Comparison of ENCODE assay signal across 16 cellular contexts in genomic region chr9:37937403-37937802, GRCh38. TPM values are rescaled to one million over a fixed set of nuclear protein-coding genes. Genes with fewer than 3 reads are reported as not detected.
A peak's percentile ranks its signal among the peaks of the same experiment; 100 is the strongest.
DNase-seq lines count a peak whose midpoint lies in the region; ATAC-seq and TF ChIP-seq lines count a peak whose summit lies in the region.
"Had no signal": no experiment of that assay in that cellular context is flagged by ENCODE, and none has a peak within 500 bp of the region (broad histone marks: within the 10 kb centered on the region; RNA-seq: fewer than 3 reads in every experiment).

No MANE protein-coding gene starts in this region.

- H3K36me3 Mint-ChIP-seq in glutamatergic neuron (ENCODE audit: unreplicated experiment), result no peaks in the 10 kb centered on the region
- no peaks in the 10 kb centered on the region for H3K36me3 Mint-ChIP-seq in stimulated activated naive B cell treated with anti-CD40 and anti-IgM and Interleukin-4, amounts not matched to agents 10 μg/mL and 1 μg/mL and 100 μg/mL, for 72 hours
- H3K36me3 Mint-ChIP-seq: activated CD4-positive, alpha-beta memory T cell treated with anti-CD3 and anti-CD28 coated beads for 36 hours; activated naive CD4-positive, alpha-beta T cell treated with anti-CD3 and anti-CD28 coated beads, Interleukin-2, amount 50 U/mL, for 72 hours had no signal

- H2BK120ac ChIP-seq in trophoblast cell (ENCODE audit: insufficient read depth, low read length, poor library complexity), result peak overlapping the region; percentile 83

- peak overlapping the region; percentile 97 for H2BK12ac ChIP-seq in trophoblast cell (ENCODE audit: low read length)

- H3K23ac ChIP-seq in trophoblast cell (ENCODE audit: low read length), result no peak overlapping the region

- peak overlapping the region; percentile 56 for H3K4me2 ChIP-seq in HCT116 (ENCODE audit: low read length)
- H3K4me2 ChIP-seq in trophoblast cell (ENCODE audit: low read length), result no peak overlapping the region
- H3K4me2 ChIP-seq: BLaER1 had no signal

- no peak for ATAC-seq in HCT116
- no peak for ATAC-seq in stimulated activated naive B cell treated with anti-CD40 and anti-IgM and Interleukin-4, amounts not matched to agents 10 μg/mL and 1 μg/mL and 100 μg/mL, for 72 hours (replicated peaks)
- ATAC-seq: activated naive CD4-positive, alpha-beta T cell treated with anti-CD3 and anti-CD28 coated beads, Interleukin-2, amount 50 U/mL, for 72 hours had no signal

- no peak for TF ChIP-seq RAD21 in HCT116 (IDR thresholded peaks at IDR 0.05; ENCODE audit: low read depth)

- H4K12ac ChIP-seq in trophoblast cell (ENCODE audit: low read depth, low read length), result peak overlapping the region; percentile 4

- no peak for TF ChIP-seq CTCF in HCT116 (IDR thresholded peaks at IDR 0.05 in 2 of 3, conservative IDR thresholded peaks at IDR 0.05 in 1 of 3; ENCODE audit: borderline replicate concordance in 1 of 3, insufficient read depth in 1 of 3, low read depth in 2 of 3, low read length in 2 of 3)
- no peak for TF ChIP-seq CTCF in RWPE1 (conservative IDR thresholded peaks at IDR 0.05; ENCODE audit: low read depth)
- no peak for TF ChIP-seq CTCF in glutamatergic neuron (IDR thresholded peaks at IDR 0.05; ENCODE audit: partially characterized antibody, unreplicated experiment)

- peak overlapping the region; percentile 22; the same call in 1 of the 2 replicates for H3K9ac ChIP-seq in HCT116 (ENCODE audit: low read length)
- H3K9ac ChIP-seq in trophoblast cell (ENCODE audit: low read length), result no peak overlapping the region
- H3K9ac ChIP-seq: BLaER1 had no signal

- WGBS in trophoblast cell (ENCODE audit: extremely low coverage, insufficient coverage, insufficient read length), result no CpG with 5 or more reads among the region's 10 CpGs

- H3K79me2 ChIP-seq in HCT116 (ENCODE audit: insufficient read depth, low read length) (peaks cover 5% of the 10 kb centered on the region; the same call in 1 of the 2 replicates), trophoblast cell (ENCODE audit: control insufficient read depth, insufficient read depth, low read length, poor library complexity) (peaks cover 7% of the 10 kb centered on the region)

- RAD21 ChIA-PET in HCT116 (lab: Charles Lee; ENCODE audit: low non-redundant PET in 1 of 2, low total read pairs in 2 of 2, uncharacterized antibody in 2 of 2, unreplicated experiment in 2 of 2), result no interaction called here

- peak overlapping the region; percentile 68 for H3K4ac ChIP-seq in trophoblast cell (ENCODE audit: low read depth, low read length)

- POLR2A ChIA-PET in HCT116 (lab: Charles Lee), result interaction anchor here (0.7 kb wide), 1 partner anchor 1716 kb away, joined by 3 read pairs; no protein-coding TSS in a partner anchor
- POLR2A ChIA-PET in RWPE1 (lab: Yijun Ruan, JAX; ENCODE audit: low non-redundant PET), result no interaction called here

- peak overlapping the region; percentile 82 for H2BK5ac ChIP-seq in trophoblast cell (ENCODE audit: low read depth, low read length, poor library complexity)

- peak overlapping the region; percentile 59 for H3K27ac Mint-ChIP-seq in glutamatergic neuron (ENCODE audit: unreplicated experiment)
- no peak overlapping the region for H3K27ac Mint-ChIP-seq in stimulated activated naive B cell treated with anti-CD40 and anti-IgM and Interleukin-4, amounts not matched to agents 10 μg/mL and 1 μg/mL and 100 μg/mL, for 72 hours
- H3K27ac Mint-ChIP-seq: activated CD4-positive, alpha-beta memory T cell treated with anti-CD3 and anti-CD28 coated beads for 36 hours had no signal

- no peak overlapping the region for H3K4me3 Mint-ChIP-seq in glutamatergic neuron (ENCODE audit: unreplicated experiment)
- H3K4me3 Mint-ChIP-seq in stimulated activated naive B cell treated with anti-CD40 and anti-IgM and Interleukin-4, amounts not matched to agents 10 μg/mL and 1 μg/mL and 100 μg/mL, for 72 hours, result no peak overlapping the region
- H3K4me3 Mint-ChIP-seq: activated CD4-positive, alpha-beta memory T cell treated with anti-CD3 and anti-CD28 coated beads for 36 hours had no signal

- no peaks in the 10 kb centered on the region for H3K9me2 ChIP-seq in HCT116 (ENCODE audit: insufficient read depth)

- H3K27ac ChIP-seq in HCT116 (ENCODE audit: low read depth, low read length), result peak overlapping the region; percentile 32; the same call in 1 of the 2 replicates
- peak overlapping the region; percentile 85 for H3K27ac ChIP-seq in RWPE1
- H3K27ac ChIP-seq in trophoblast cell (ENCODE audit: low read depth, low read length), result peak overlapping the region; percentile 95
- H3K27ac ChIP-seq: BLaER1, pancreas, spleen, VCaP had no signal

- H3K14ac ChIP-seq in trophoblast cell (ENCODE audit: low read length), result peak overlapping the region; percentile 63

- H4K8ac ChIP-seq in trophoblast cell (ENCODE audit: low read depth, low read length), result peak overlapping the region; percentile 58

- intact Hi-C loops in HCT116 (cut with micrococcal nuclease), result no loop called here

- peaks cover 34% of the 10 kb centered on the region for H3K79me1 ChIP-seq in trophoblast cell (ENCODE audit: low read length)

- TF ChIP-seq POLR2A in HCT116 (IDR thresholded peaks at IDR 0.05; ENCODE audit: borderline replicate concordance, extremely low read depth, insufficient read depth, insufficient read length), result no peak

- H3K9me3 Mint-ChIP-seq in glutamatergic neuron (ENCODE audit: unreplicated experiment), result peaks cover 13% of the 10 kb centered on the region
- H3K9me3 Mint-ChIP-seq in stimulated activated naive B cell treated with anti-CD40 and anti-IgM and Interleukin-4, amounts not matched to agents 10 μg/mL and 1 μg/mL and 100 μg/mL, for 72 hours, result no peaks in the 10 kb centered on the region
- H3K9me3 Mint-ChIP-seq: activated CD4-positive, alpha-beta memory T cell treated with anti-CD3 and anti-CD28 coated beads for 36 hours; activated naive CD4-positive, alpha-beta T cell treated with anti-CD3 and anti-CD28 coated beads, Interleukin-2, amount 50 U/mL, for 72 hours had no signal

- peaks cover 5% of the 10 kb centered on the region for H3K27me3 Mint-ChIP-seq in glutamatergic neuron (ENCODE audit: unreplicated experiment)
- H3K27me3 Mint-ChIP-seq in stimulated activated naive B cell treated with anti-CD40 and anti-IgM and Interleukin-4, amounts not matched to agents 10 μg/mL and 1 μg/mL and 100 μg/mL, for 72 hours, result peaks cover 0 to 3% of the 10 kb centered on the region in 2 donors
- H3K27me3 Mint-ChIP-seq: activated CD4-positive, alpha-beta memory T cell treated with anti-CD3 and anti-CD28 coated beads for 36 hours had no signal

- H3K4me3 ChIP-seq in HCT116 (replicated peaks in 1 of 2; ENCODE audit: low read depth in 1 of 2, low read length in 2 of 2) (no peak overlapping the region), trophoblast cell (ENCODE audit: low read depth, low read length) (no peak overlapping the region)
- H3K4me3 ChIP-seq: BLaER1, esophagus squamous epithelium, pancreas, spleen had no signal

- no TSS peak for BruUV-seq in HCT116 (replicated peaks; lab: Mats Ljungman, UMichigan)

- H3K27me3 ChIP-seq in HCT116 (ENCODE audit: insufficient read depth, low read length) (no peaks in the 10 kb centered on the region), trophoblast cell (ENCODE audit: insufficient read depth, low read length) (no peaks in the 10 kb centered on the region)
- H3K27me3 ChIP-seq: BLaER1, esophagus squamous epithelium, pancreas had no signal

- no peaks in the 10 kb centered on the region for H3K9me3 ChIP-seq in HCT116 (ENCODE audit: control insufficient read depth in 1 of 2, insufficient read depth in 1 of 2, low read depth in 1 of 2, low read length in 2 of 2)
- no peaks in the 10 kb centered on the region for H3K9me3 ChIP-seq in trophoblast cell (ENCODE audit: insufficient read depth, low read depth, low read length)
- H3K9me3 ChIP-seq: BLaER1, esophagus squamous epithelium, pancreas, spleen had no signal

- H3K4me1 Mint-ChIP-seq in glutamatergic neuron (ENCODE audit: low read depth, unreplicated experiment), result peaks cover 25% of the 10 kb centered on the region
- no peaks in the 10 kb centered on the region for H3K4me1 Mint-ChIP-seq in stimulated activated naive B cell treated with anti-CD40 and anti-IgM and Interleukin-4, amounts not matched to agents 10 μg/mL and 1 μg/mL and 100 μg/mL, for 72 hours

- H3K4me1 ChIP-seq in HCT116 (ENCODE audit: control insufficient read depth in 1 of 2, insufficient read depth in 2 of 2, low read length in 2 of 2) (peaks cover 37 to 47% of the 10 kb centered on the region in 2 experiments), trophoblast cell (ENCODE audit: control insufficient read depth in 1 of 2, insufficient read depth in 2 of 2, low read length in 2 of 2) (peaks cover 33 to 41% of the 10 kb centered on the region in 2 experiments)
- H3K4me1 ChIP-seq: BLaER1, pancreas had no signal

- H4K91ac ChIP-seq in trophoblast cell (ENCODE audit: low read depth, low read length), result peak overlapping the region; percentile 95

- DNase-seq in HCT116 (ENCODE audit: low read depth, low spot score), result no peak
- DNase-seq in RWPE1 (ENCODE audit: low spot score), result no peak
- no peak for DNase-seq in glutamatergic neuron
- DNase-seq in trophoblast cell, result no peak
- DNase-seq in putamen (ENCODE audit: low spot score), result no peak
- DNase-seq in activated CD4-positive, CD25-positive, alpha-beta regulatory T cell treated with anti-CD3 and anti-CD28 coated beads, Interleukin-2, amount 50 U/mL, for 72 hours, result no peak
- no peak for DNase-seq in stimulated activated naive B cell treated with anti-CD40 and anti-IgM and Interleukin-4, amounts not matched to agents 10 μg/mL and 1 μg/mL and 100 μg/mL, for 72 hours
- DNase-seq: activated CD4-positive, alpha-beta memory T cell treated with anti-CD3 and anti-CD28 coated beads for 36 hours; activated T-cell treated with anti-CD3 and anti-CD28 coated beads, Interleukin-2, amount 50 U/mL, for 48 hours; esophagus squamous epithelium; MM.1S; spleen had no signal

- no peaks in the 10 kb centered on the region for H4K20me1 ChIP-seq in HCT116 (ENCODE audit: insufficient read depth)
- H4K20me1 ChIP-seq: BLaER1 had no signal

- H2AFZ ChIP-seq in HCT116 (ENCODE audit: low read depth, low read length, poor library complexity, severe bottlenecking) (no peak overlapping the region), trophoblast cell (ENCODE audit: insufficient read depth, low read length, poor library complexity) (no peak overlapping the region)

- peak overlapping the region; percentile 77 for H3K18ac ChIP-seq in trophoblast cell (ENCODE audit: low read length)

- CTCF ChIA-PET in HCT116 (lab: Charles Lee) (interaction anchor here (0.7 to 1.2 kb wide), 2 partner anchors 8 to 326 kb away, joined by 3 read pairs; no protein-coding TSS in a partner anchor), RWPE1 (lab: Yijun Ruan, JAX) (interaction anchor here (0.5 to 0.7 kb wide), 2 partner anchors 10 to 24 kb away, joined by 3 to 5 read pairs; no protein-coding TSS in a partner anchor)

- peak overlapping the region; percentile 73 for H2AK5ac ChIP-seq in trophoblast cell (ENCODE audit: low read length)

- H3K36me3 ChIP-seq in HCT116 (ENCODE audit: control insufficient read depth in 1 of 2, insufficient read depth in 2 of 2, low read length in 2 of 2) (peaks cover 0 to 13% of the 10 kb centered on the region in 2 experiments; a peak in 1 of 4 replicates), trophoblast cell (ENCODE audit: control insufficient read depth in 1 of 2, insufficient read depth in 2 of 2, low read length in 2 of 2) (peaks cover 17 to 34% of the 10 kb centered on the region in 2 experiments)
- H3K36me3 ChIP-seq: BLaER1, pancreas, spleen had no signal

RNA-seq across cellular contexts. Expression of gene SLC25A51, which starts 33.5 kb away (rescaled TPM):
- total RNA-seq in HCT116 (2021; ENCODE audit: unreplicated experiment) (27.3 TPM), glutamatergic neuron (ENCODE audit: unreplicated experiment) (48.6 TPM)
- polyA plus RNA-seq in HCT116 (2012), result 11.8 and 14.6 TPM in 2 replicates
- polyA plus RNA-seq in trophoblast cell (2013), result 12.2 and 12.4 TPM in 2 replicates

Comparison
In these comparisons a context has a peak if more than half of its experiments do, and no peak if none do; other contexts are left out.
1. H3K27ac ChIP-seq: peak in every context shown above with its lines; median percentile 95 in trophoblast cell; 85 in RWPE1; 32 in HCT116.